In genomic region chr17:36657763-36658490, GRCh38 we compare ENCODE assay signal across 10 cellular contexts. TPM values are rescaled to one million over a fixed set of nuclear protein-coding genes. Genes with fewer than 3 reads are reported as not detected.
DNase-seq lines count a peak whose midpoint lies in the region; ATAC-seq and TF ChIP-seq lines count a peak whose summit lies in the region.
"Had no signal": no experiment of that assay in that cellular context is flagged by ENCODE, and none has a peak within 500 bp of the region (broad histone marks: within the 10 kb centered on the region; RNA-seq: fewer than 3 reads in every experiment).

No MANE protein-coding gene starts in this region.

- H3K4me1 ChIP-seq in Panc1 (ENCODE audit: control insufficient read depth, insufficient read depth, low read length), result no peaks in the 10 kb centered on the region

- CTCF ChIA-PET in Panc1 (lab: Charles Lee), result no interaction called here

- BruUV-seq in Panc1 (replicated peaks; lab: Mats Ljungman, UMichigan), result no TSS peak

- peaks cover 22% of the 10 kb centered on the region for H3K4me1 Mint-ChIP-seq in neural crest cell

- TF ChIP-seq POLR2A in erythroblast (IDR thresholded peaks at IDR 0.05; ENCODE audit: low read length), result no peak

- in situ Hi-C loops in Panc1 (cut with HindIII; ENCODE audit: low pct_unique_long_range_greater_than_20kb, low sequenced_read_pairs), result no loop called here

- DNase-seq in NCI-H1417 (lab: John Stamatoyannopoulos, UW), result peak in 2 of 3 experiments; percentile 20 to 45
- no peak for DNase-seq in NCI-H1417 treated with DMSO at 0.1 percent for 48 hours (lab: John Stamatoyannopoulos, UW)
- no peak for DNase-seq in Panc1 (ENCODE audit: low read depth, low spot score)
- peak; percentile 34 to 42 for DNase-seq in erythroblast (lab: John Stamatoyannopoulos, UW)
- peak; percentile 23 for DNase-seq in neural crest cell (ENCODE audit: low read depth, low spot score)
- DNase-seq in T-helper 9 cell, result no peak
- no peak for DNase-seq in GM19240 (ENCODE audit: insufficient read length, low spot score)

- H3K27me3 Mint-ChIP-seq in neural crest cell (ENCODE audit: low read depth), result peaks cover 84% of the 10 kb centered on the region

- H3K36me3 ChIP-seq in Panc1 (ENCODE audit: control insufficient read depth, insufficient read depth, low read length), result no peaks in the 10 kb centered on the region
- H3K36me3 ChIP-seq: neutrophil had no signal

- no peaks in the 10 kb centered on the region for H3K27me3 ChIP-seq in Panc1 (ENCODE audit: control insufficient read depth, insufficient read depth, low read length)

- POLR2A ChIA-PET in Panc1 (lab: Charles Lee), result no interaction called here

- TF ChIP-seq CTCF in Panc1 (IDR thresholded peaks at IDR 0.05) (no peak; the same call in 1 of the 2 replicates), neural crest cell (conservative IDR thresholded peaks at IDR 0.05) (peak; percentile 42)

- H3K4me3 Mint-ChIP-seq in neural crest cell, result peak overlapping the region; percentile 78

- no peak overlapping the region for H3K27ac Mint-ChIP-seq in neural crest cell (ENCODE audit: unreplicated experiment)
- H3K27ac Mint-ChIP-seq: CD4-positive, CD25-positive, alpha-beta regulatory T cell had no signal

- ATAC-seq in Panc1 (peak; percentile 53; the same call in 1 of the 2 replicates), GM21619 (IDR thresholded peaks at IDR 0.05; ENCODE audit: unreplicated experiment) (no peak)

- H3K27ac ChIP-seq in Panc1 (ENCODE audit: low read length), result no peak overlapping the region
- H3K27ac ChIP-seq: neutrophil had no signal

- H3K9me3 Mint-ChIP-seq in neural crest cell, result no peaks in the 10 kb centered on the region

- peak overlapping the region; percentile 8 to 27; a peak in 2 of 4 replicates for H3K4me3 ChIP-seq in Panc1 (ENCODE audit: low read depth in 2 of 2, low read length in 2 of 2)

- intact Hi-C loops in Panc1 (cut with micrococcal nuclease; ENCODE audit: unreplicated experiment), result no loop called here

- no peaks in the 10 kb centered on the region for H3K9me3 ChIP-seq in Panc1 (ENCODE audit: control insufficient read depth, insufficient read depth, low read depth, low read length)
- H3K9me3 ChIP-seq: neutrophil had no signal

- no peaks in the 10 kb centered on the region for H3K36me3 Mint-ChIP-seq in neural crest cell (ENCODE audit: low read depth)

RNA-seq across cellular contexts. Expression of gene MRM1, which starts 56.5 kb away (rescaled TPM):
- 7.8 TPM for total RNA-seq in Panc1 (2021; ENCODE audit: unreplicated experiment)
- 5.6 TPM for polyA plus RNA-seq in Panc1 (2012; ENCODE audit: insufficient read length)
- 4.6 and 5.4 TPM in 2 replicates for total RNA-seq in neural crest cell

Comparison
In these comparisons a context has a peak if more than half of its experiments do, and no peak if none do; other contexts are left out.
1. DNase-seq: peak in NCI-H1417 (2 of 3), erythroblast (2 of 2) and neural crest cell (single experiment); none in NCI-H1417 treated with DMSO at 0.1 percent for 48 hours (single experiment), Panc1 (single experiment), T-helper 9 cell (single experiment) and GM19240 (single experiment).